In genomic region chr3:88149516-88150362, GRCh38 we compare ENCODE assay signal across 8 cellular contexts. TPM values are rescaled to one million over a fixed set of nuclear protein-coding genes. Genes with fewer than 3 reads are reported as not detected.
DNase-seq lines count a peak whose midpoint lies in the region; TF ChIP-seq lines count a peak whose summit lies in the region.

Gene C3orf38, plus strand, starts transcription at chr3:88149959. Its CDS starts 94 bp downstream, at chr3:88150053.

- H3K4me1 ChIP-seq in ES-I3 (ENCODE audit: insufficient read depth, low read length) (no peaks in the 10 kb centered on the region), Loucy (ENCODE audit: insufficient read depth, low read length, poor library complexity, severe bottlenecking) (peaks cover 41% of the 10 kb centered on the region)

- peaks cover 4% of the 10 kb centered on the region for H3K27me3 Mint-ChIP-seq in nephron progenitor cell (ENCODE audit: low read depth, poor library complexity)
- no peaks in the 10 kb centered on the region for H3K27me3 Mint-ChIP-seq in stimulated activated naive CD8-positive, alpha-beta T cell treated with anti-CD3 and anti-CD28 coated beads, Interleukin-15, Interleukin-2, amounts not matched to agents 100 ng/mL and 50 ng/mL, for 24 hours

- H3K27ac Mint-ChIP-seq in nephron progenitor cell = peak within 1 kb of the TSS; percentile 99
- peak within 1 kb of the TSS; percentile 98 for H3K27ac Mint-ChIP-seq in stimulated activated naive CD8-positive, alpha-beta T cell treated with anti-CD3 and anti-CD28 coated beads, Interleukin-15, Interleukin-2, amounts not matched to agents 100 ng/mL and 50 ng/mL, for 24 hours

- H2AFZ ChIP-seq in Loucy (ENCODE audit: low read length) = peak within 1 kb of the TSS; percentile 99

- H3K36me3 ChIP-seq in ES-I3 (ENCODE audit: insufficient read depth, low read length) = peaks cover 4% of the 10 kb centered on the region
- H3K36me3 ChIP-seq in H7 (replicated peaks; ENCODE audit: control insufficient read depth, insufficient read depth, low read length) = peaks cover 5% of the 10 kb centered on the region
- peaks cover 4% of the 10 kb centered on the region; the same call in 1 of the 2 replicates for H3K36me3 ChIP-seq in Loucy (ENCODE audit: insufficient read depth, low read length)

- peaks cover 78% of the 10 kb centered on the region for H3K79me2 ChIP-seq in Loucy (ENCODE audit: insufficient read depth, low read length)

- no peaks in the 10 kb centered on the region for H3K9me3 Mint-ChIP-seq in nephron progenitor cell
- no peaks in the 10 kb centered on the region for H3K9me3 Mint-ChIP-seq in stimulated activated naive CD8-positive, alpha-beta T cell treated with anti-CD3 and anti-CD28 coated beads, Interleukin-15, Interleukin-2, amounts not matched to agents 100 ng/mL and 50 ng/mL, for 24 hours

- DNase-seq in H7 = peak; percentile 82
- DNase-seq in SHP77 (lab: John Stamatoyannopoulos, UW) = peak; percentile 90 to 95
- DNase-seq in activated effector memory CD4-positive, alpha-beta T cell treated with anti-CD3 and anti-CD28 coated beads, Interleukin-2, amount 50 U/mL, for 16 hours = peak; percentile 93
- DNase-seq in fibroblast of the conjunctiva (ENCODE audit: low read depth) = peak; percentile 79
- peak; percentile 75 for DNase-seq in nephron progenitor cell

- H3K36me3 Mint-ChIP-seq in nephron progenitor cell (ENCODE audit: low read depth) = peaks cover 27% of the 10 kb centered on the region
- H3K36me3 Mint-ChIP-seq in stimulated activated naive CD8-positive, alpha-beta T cell treated with anti-CD3 and anti-CD28 coated beads, Interleukin-15, Interleukin-2, amounts not matched to agents 100 ng/mL and 50 ng/mL, for 24 hours (ENCODE audit: low read depth) = peaks cover 16% of the 10 kb centered on the region

- peak within 1 kb of the TSS; percentile 97 for H3K4me3 Mint-ChIP-seq in nephron progenitor cell
- peak within 1 kb of the TSS; percentile 98 for H3K4me3 Mint-ChIP-seq in stimulated activated naive CD8-positive, alpha-beta T cell treated with anti-CD3 and anti-CD28 coated beads, Interleukin-15, Interleukin-2, amounts not matched to agents 100 ng/mL and 50 ng/mL, for 24 hours

- peak within 1 kb of the TSS; percentile 70 for H3K9ac ChIP-seq in ES-I3 (ENCODE audit: low read depth, low read length)
- peak within 1 kb of the TSS; percentile 94 for H3K9ac ChIP-seq in Loucy (ENCODE audit: low read depth, low read length, poor library complexity, severe bottlenecking)

- no peaks in the 10 kb centered on the region for H3K9me3 ChIP-seq in ES-I3 (ENCODE audit: control insufficient read depth, insufficient read depth, low read length)
- no peaks in the 10 kb centered on the region for H3K9me3 ChIP-seq in Loucy (ENCODE audit: insufficient read depth, low read depth, low read length)

- H3K4me1 Mint-ChIP-seq in nephron progenitor cell = peaks cover 41% of the 10 kb centered on the region
- peaks cover 43% of the 10 kb centered on the region for H3K4me1 Mint-ChIP-seq in stimulated activated naive CD8-positive, alpha-beta T cell treated with anti-CD3 and anti-CD28 coated beads, Interleukin-15, Interleukin-2, amounts not matched to agents 100 ng/mL and 50 ng/mL, for 24 hours (ENCODE audit: low read depth)

- H3F3A ChIP-seq in Loucy (ENCODE audit: low read depth) = no peaks in the 10 kb centered on the region

- H3K9me2 ChIP-seq in Loucy (replicated peaks; ENCODE audit: low read depth, low read length) = no peaks in the 10 kb centered on the region

- peaks cover 39% of the 10 kb centered on the region for H4K20me1 ChIP-seq in Loucy (ENCODE audit: insufficient read depth, low read length, poor library complexity, severe bottlenecking)

- H3K4me3 ChIP-seq in H7 (ENCODE audit: insufficient read depth, low read depth, low read length) (peak within 1 kb of the TSS; percentile 65), Loucy (ENCODE audit: low read length, poor library complexity, severe bottlenecking) (peak within 1 kb of the TSS; percentile 96)

- no peak for TF ChIP-seq CTCF in Loucy (conservative IDR thresholded peaks at IDR 0.05; ENCODE audit: low read length)
- TF ChIP-seq CTCF in nephron progenitor cell (IDR thresholded peaks at IDR 0.05) = no peak

- H3K4me2 ChIP-seq in Loucy (ENCODE audit: low read depth, low read length, poor library complexity, severe bottlenecking) = peak within 1 kb of the TSS; percentile 91

- H3K27me3 ChIP-seq in H7 (ENCODE audit: control insufficient read depth, insufficient read depth, low read length) (no peaks in the 10 kb centered on the region), Loucy (ENCODE audit: insufficient read depth, low read length, poor library complexity, severe bottlenecking) (no peaks in the 10 kb centered on the region)

RNA-seq across cellular contexts. Expression of gene C3orf38, which starts in this region (rescaled TPM):
- 17.3 and 24.5 TPM in 2 replicates for total RNA-seq in H7 (2014; rRNA removed; shearing (Covaris generic))

Comparison
In these comparisons a context has a peak if more than half of its experiments do, and no peak if none do; other contexts are left out.
1. Peak in every context shown above with its lines: DNase-seq and H3K4me3 ChIP-seq.